18 cellular contexts compared by ENCODE assay signal in the genomic region with DNA sequence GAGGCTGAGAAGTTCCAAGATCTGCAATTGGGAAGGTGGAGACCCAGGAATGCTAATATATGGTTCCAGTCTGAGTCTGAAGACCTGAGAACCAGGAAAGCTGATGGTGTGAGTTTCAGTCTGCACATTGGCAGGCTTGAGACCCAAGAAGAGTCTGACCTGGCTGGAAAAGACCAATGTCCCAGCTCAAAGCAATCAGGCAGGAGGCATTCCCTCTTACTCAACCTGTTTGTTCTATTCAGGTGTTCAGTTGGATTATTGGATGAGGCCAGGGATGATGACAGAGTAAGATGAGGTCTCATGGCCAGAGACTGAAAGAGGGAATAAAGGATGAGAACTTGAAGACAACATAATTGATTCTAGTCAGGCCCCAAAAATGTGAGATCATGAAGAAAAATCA. TPM values are rescaled to one million over a fixed set of nuclear protein-coding genes. Genes with fewer than 3 reads are reported as not detected.
DNase-seq lines count a peak whose midpoint lies in the region; ATAC-seq and TF ChIP-seq lines count a peak whose summit lies in the region.
"Had no signal": no experiment of that assay in that cellular context is flagged by ENCODE, and none has a peak within 500 bp of the region (broad histone marks: within the 10 kb centered on the region; RNA-seq: fewer than 3 reads in every experiment).

No MANE protein-coding gene starts in this region.

- H3K14ac ChIP-seq in mesenchymal stem cell (ENCODE audit: low read length in 2 of 2): no peak overlapping the region

- H3K79me1 ChIP-seq in mesenchymal stem cell (replicated peaks; ENCODE audit: low read length, poor library complexity, severe bottlenecking): no peaks in the 10 kb centered on the region

- no peaks in the 10 kb centered on the region for H3K9me3 ChIP-seq in mammary epithelial cell (replicated peaks; ENCODE audit: insufficient read depth, low read length)
- no peaks in the 10 kb centered on the region for H3K9me3 ChIP-seq in SK-N-MC (ENCODE audit: low read depth, low read length)
- H3K9me3 ChIP-seq in mesenchymal stem cell (ENCODE audit: control insufficient read depth, low read length): no peaks in the 10 kb centered on the region
- H3K9me3 ChIP-seq: A549 had no signal

- no peak overlapping the region for H3K18ac ChIP-seq in mesenchymal stem cell (ENCODE audit: low read depth in 1 of 2, low read length in 2 of 2)

- POLR2A ChIA-PET in MCF 10A (lab: Yijun Ruan, JAX): interaction anchor here (1.5 to 2.5 kb wide), 2 partner anchors 9 to 55 kb away, joined by 4 to 10 read pairs; a partner anchor contains a TSS

- H3K4me2 ChIP-seq in mammary epithelial cell (ENCODE audit: insufficient read depth, low read depth, low read length): no peak overlapping the region
- no peak overlapping the region for H3K4me2 ChIP-seq in mesenchymal stem cell (ENCODE audit: low read length, poor library complexity, severe bottlenecking)
- H3K4me2 ChIP-seq: A549, GM23338 had no signal

- no peaks in the 10 kb centered on the region for H3K79me2 ChIP-seq in mammary epithelial cell (ENCODE audit: insufficient read depth, low read length)

- H3K23ac ChIP-seq in mesenchymal stem cell (ENCODE audit: low read length in 2 of 2): no peak overlapping the region

- intact Hi-C loops in MCF 10A (cut with micrococcal nuclease): no loop called here
- intact Hi-C loops in mammary epithelial cell (cut with micrococcal nuclease): no loop called here

- H3K36me3 Mint-ChIP-seq in MCF 10A (ENCODE audit: insufficient read depth, unreplicated experiment): no peaks in the 10 kb centered on the region
- H3K36me3 Mint-ChIP-seq: CD4-positive, alpha-beta memory T cell had no signal

- H4K20me1 ChIP-seq in mammary epithelial cell (ENCODE audit: insufficient read depth, low read length): no peaks in the 10 kb centered on the region

- H3K4ac ChIP-seq in mesenchymal stem cell (ENCODE audit: low read depth in 1 of 2, low read length in 2 of 2): no peak overlapping the region

- no peak overlapping the region for H2AK5ac ChIP-seq in mesenchymal stem cell (ENCODE audit: low read length, severe bottlenecking)

- no peaks in the 10 kb centered on the region for H3K27me3 Mint-ChIP-seq in MCF 10A (ENCODE audit: insufficient read depth, unreplicated experiment)

- dilution Hi-C loops in mammary epithelial cell (cut with HindIII; ENCODE audit: low sequenced_read_pairs): no loop called here

- no peaks in the 10 kb centered on the region for H3K9me3 Mint-ChIP-seq in MCF 10A (ENCODE audit: unreplicated experiment)
- H3K9me3 Mint-ChIP-seq: CD4-positive, alpha-beta memory T cell; GM23338; IgD-negative memory B cell had no signal

- H2BK12ac ChIP-seq in mesenchymal stem cell (ENCODE audit: low read length in 2 of 2): no peak overlapping the region

- BruUV-seq in MCF 10A (replicated peaks; lab: Mats Ljungman, UMichigan): no TSS peak
- no TSS peak for BruUV-seq in mammary epithelial cell (replicated peaks; lab: Mats Ljungman, UMichigan)

- H4K8ac ChIP-seq in mesenchymal stem cell (ENCODE audit: low read length): no peak overlapping the region

- H3K4me1 ChIP-seq in mammary epithelial cell (ENCODE audit: insufficient read depth, low read length): no peaks in the 10 kb centered on the region
- H3K4me1 ChIP-seq in mesenchymal stem cell (ENCODE audit: control insufficient read depth, insufficient read depth, low read depth, low read length): no peaks in the 10 kb centered on the region
- H3K4me1 ChIP-seq: A549 had no signal

- ATAC-seq in GM21390 (IDR thresholded peaks at IDR 0.05; ENCODE audit: unreplicated experiment): no peak
- ATAC-seq: A549, GM23338 had no signal

- H2BK5ac ChIP-seq in mesenchymal stem cell (ENCODE audit: low read depth, low read length, poor library complexity, severe bottlenecking): no peak overlapping the region

- peak overlapping the region; percentile 33 for H3K27ac Mint-ChIP-seq in MCF 10A (ENCODE audit: low read depth, unreplicated experiment)
- H3K27ac Mint-ChIP-seq: CD4-positive, alpha-beta memory T cell; GM23338; IgD-negative memory B cell had no signal

- TF ChIP-seq CTCF in MCF 10A (IDR thresholded peaks at IDR 0.05; ENCODE audit: unreplicated experiment): no peak
- TF ChIP-seq CTCF in mammary epithelial cell (conservative IDR thresholded peaks at IDR 0.05 in 1 of 2, IDR thresholded peaks at IDR 0.05 in 1 of 2; ENCODE audit: extremely low read depth in 1 of 2, insufficient read depth in 1 of 2, low read depth in 1 of 2, low read length in 2 of 2): no peak

- DNase-seq in MCF 10A (ENCODE audit: unreplicated experiment) (no peak), mammary epithelial cell (no peak), SK-N-MC (ENCODE audit: low read depth, low spot score) (no peak), mesenchymal stem cell (no peak), RKO (ENCODE audit: low spot score) (no peak)
- no peak for DNase-seq in stimulated activated CD4-positive, alpha-beta T cell treated with anti-CD3 and anti-CD28 coated beads, Interleukin-15, amount 100 ng/mL, for 24 hours
- DNase-seq: CD4-positive, alpha-beta memory T cell; DMS153; DMS79; GF-D8 had no signal

- in situ Hi-C loops in mammary epithelial cell (cut with MboI; ENCODE audit: low sequenced_read_pairs in 2 of 2): no loop called here

- no peak overlapping the region for H4K91ac ChIP-seq in mesenchymal stem cell (ENCODE audit: low read length)

- H3K27ac ChIP-seq in mammary epithelial cell (ENCODE audit: insufficient read depth, low read depth, low read length): no peak overlapping the region
- H3K27ac ChIP-seq in SK-N-MC: 0 out of 2 replicates have a peak overlapping the region, but pooled peaks have one; percentile 61
- H3K27ac ChIP-seq in mesenchymal stem cell (ENCODE audit: low read length, poor library complexity, severe bottlenecking): no peak overlapping the region
- H3K27ac ChIP-seq: 22Rv1, A549, C4-2B had no signal

- H2BK15ac ChIP-seq in mesenchymal stem cell (ENCODE audit: low read depth, poor library complexity, severe bottlenecking): no peak overlapping the region

- H2AFZ ChIP-seq in mammary epithelial cell (ENCODE audit: low read depth, low read length) (no peak overlapping the region), mesenchymal stem cell (ENCODE audit: low read depth, low read length) (no peak overlapping the region)
- H2AFZ ChIP-seq: GM23338 had no signal

- H3K9ac ChIP-seq in mammary epithelial cell (ENCODE audit: insufficient read depth, low read length) (no peak overlapping the region), SK-N-MC (ENCODE audit: insufficient read length) (no peak overlapping the region), mesenchymal stem cell (ENCODE audit: low read length) (peak overlapping the region; percentile 37)

- H3K4me1 Mint-ChIP-seq in MCF 10A (ENCODE audit: insufficient read depth, unreplicated experiment): peaks cover 20% of the 10 kb centered on the region
- H3K4me1 Mint-ChIP-seq: CD4-positive, alpha-beta memory T cell; GM23338; IgD-negative memory B cell had no signal

- H3K4me3 Mint-ChIP-seq in MCF 10A (ENCODE audit: unreplicated experiment): no peak overlapping the region
- H3K4me3 Mint-ChIP-seq: CD4-positive, alpha-beta memory T cell; GM23338; IgD-negative memory B cell had no signal

- H3K27me3 ChIP-seq in mammary epithelial cell (ENCODE audit: insufficient read depth, low read length) (no peaks in the 10 kb centered on the region), mesenchymal stem cell (ENCODE audit: control insufficient read depth in 1 of 2, insufficient read depth in 1 of 2, low read length in 2 of 2) (peaks cover 0 to 8% of the 10 kb centered on the region in 2 experiments)

- H2BK120ac ChIP-seq in mesenchymal stem cell (ENCODE audit: low read depth, low read length): no peak overlapping the region

- CTCF ChIA-PET in MCF 10A (lab: Yijun Ruan, JAX): interaction anchor here (0.6 to 1.0 kb wide), 2 partner anchors 59 to 271 kb away, joined by 3 read pairs; no protein-coding TSS in a partner anchor
- CTCF ChIA-PET in mammary epithelial cell (lab: Charles Lee; ENCODE audit: low non-redundant PET): no interaction called here

- no peaks in the 10 kb centered on the region for H3K36me3 ChIP-seq in mammary epithelial cell (ENCODE audit: insufficient read depth, low read length)
- no peaks in the 10 kb centered on the region for H3K36me3 ChIP-seq in SK-N-MC (ENCODE audit: insufficient read depth, low read length)
- H3K36me3 ChIP-seq in mesenchymal stem cell (ENCODE audit: control insufficient read depth in 1 of 2, insufficient read depth in 2 of 2, low read depth in 1 of 2, low read length in 2 of 2): no peaks in the 10 kb centered on the region

- H3K4me3 ChIP-seq in mammary epithelial cell (replicated peaks in 1 of 3; ENCODE audit: insufficient read depth in 1 of 3, low read depth in 2 of 3, low read length in 3 of 3) (no peak overlapping the region), SK-N-MC (no peak overlapping the region), mesenchymal stem cell (ENCODE audit: insufficient read depth in 1 of 2, low read depth in 1 of 2, low read length in 2 of 2) (no peak overlapping the region)
- H3K4me3 ChIP-seq: A549, GM23338 had no signal

RNA-seq across cellular contexts. Expression of a gene that starts 50.1 kb away (rescaled TPM):
- total RNA-seq in MCF 10A (2022) (not detected in 2 replicates), mammary epithelial cell (not detected)
- not detected for polyA plus RNA-seq in mammary epithelial cell
- not detected for polyA minus RNA-seq in mammary epithelial cell
- not detected for polyA plus RNA-seq in mesenchymal stem cell (2013, experiment 1 of 2)
- not detected for polyA plus RNA-seq in mesenchymal stem cell (2013, experiment 2 of 2)
- total RNA-seq: CD4-positive, alpha-beta memory T cell; Daoy; GM23338 had no signal
- polyA plus RNA-seq: A549; BJ; CD4-positive, alpha-beta memory T cell; GM23338; IgD-negative memory B cell had no signal

RNA-seq across cellular contexts. Expression of a gene that starts 55.0 kb away (rescaled TPM):
- total RNA-seq in MCF 10A (2022): 3.1 and 3.3 TPM in 2 replicates
- 1 to 10 TPM; 1.5 to 2.2 TPM for total RNA-seq in mammary epithelial cell
- 0.62 TPM for polyA plus RNA-seq in mammary epithelial cell
- 4.2 TPM for polyA minus RNA-seq in mammary epithelial cell
- 0.86 TPM for polyA plus RNA-seq in mesenchymal stem cell (2013, experiment 1 of 2)
- 0.66 TPM for polyA plus RNA-seq in mesenchymal stem cell (2013, experiment 2 of 2)
- total RNA-seq: CD4-positive, alpha-beta memory T cell had no signal
- polyA plus RNA-seq: CD4-positive, alpha-beta memory T cell; IgD-negative memory B cell had no signal
